ENCODE assay signal across 7 cellular contexts in the genomic region with DNA sequence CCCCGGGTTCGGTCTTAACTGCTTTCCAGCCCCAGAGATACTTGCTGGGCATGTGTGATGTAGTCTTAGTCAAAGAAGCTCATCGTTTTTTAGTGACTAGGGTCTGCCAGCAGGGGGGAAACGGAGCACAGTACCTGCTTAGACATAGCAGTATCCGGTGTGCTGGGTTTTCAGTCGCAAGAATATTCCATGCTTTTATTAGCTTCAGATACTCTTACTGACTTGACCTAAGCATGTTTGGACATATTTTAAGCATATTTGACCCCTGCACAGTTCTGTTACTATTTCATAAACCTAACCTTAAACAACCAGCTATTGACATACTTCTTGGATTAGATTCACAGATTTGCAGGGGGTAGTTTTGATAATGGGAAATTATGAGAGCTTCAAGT. TPM values are rescaled to one million over a fixed set of nuclear protein-coding genes. Genes with fewer than 3 reads are reported as not detected.
DNase-seq lines count a peak whose midpoint lies in the region; ATAC-seq, FAIRE-seq and TF ChIP-seq lines count a peak whose summit lies in the region.

No MANE protein-coding gene starts in this region.

- FAIRE-seq in K562 (lab: Jason Lieb, UNC): peak; percentile 88

- H3K4me2 ChIP-seq in K562 (ENCODE audit: insufficient read depth, low read length): peak overlapping the region; percentile 89

- POLR2A ChIA-PET in K562 (lab: Yijun Ruan, JAX): interaction anchor here (0.7 to 2.3 kb wide), 29 partner anchors 9 to 1621 kb away, joined by 3 to 43 read pairs (median 4); a partner anchor contains a TSS

- WGBS in K562 (ENCODE audit: insufficient coverage, low coverage, missing lambda C conversion rate): 3% methylated on average over 6 of the region's 6 CpGs

- TF ChIP-seq POLR2A in K562 (conservative IDR thresholded peaks at IDR 0.05): peak; percentile 56; the same call in 1 of the 2 replicates

- intact Hi-C loops in K562 (cut with micrococcal nuclease): loop anchor here (1.0 to 2.0 kb wide), 4 partner anchors 40 to 124 kb away; no protein-coding TSS in a partner anchor

- no peaks in the 10 kb centered on the region for H3K27me3 Mint-ChIP-seq in T-helper 2 cell treated with Interferon-gamma antibody and Interleukin-4, amounts not matched to agents 5 μg/mL and 100 μg/mL, for 36 hours (ENCODE audit: low read depth)

- H3K79me2 ChIP-seq in K562 (ENCODE audit: control insufficient read depth, insufficient read depth, low read length): peaks cover 82% of the 10 kb centered on the region

- H3K9ac ChIP-seq in K562 (ENCODE audit: insufficient read depth in 1 of 2, low read depth in 2 of 2, low read length in 2 of 2): peak overlapping the region; percentile 90 to 99

- no peaks in the 10 kb centered on the region for H3K9me3 Mint-ChIP-seq in T-helper 2 cell treated with Interferon-gamma antibody and Interleukin-4, amounts not matched to agents 5 μg/mL and 100 μg/mL, for 36 hours

- DNase-seq in NCI-H146 treated with DMSO at 0.1 percent for 48 hours (lab: John Stamatoyannopoulos, UW; ENCODE audit: unreplicated experiment): peak; percentile 49
- peak; percentile 59 for DNase-seq in T-helper 2 cell treated with Interferon-gamma antibody and Interleukin-4, amounts not matched to agents 5 μg/mL and 100 μg/mL, for 36 hours (ENCODE audit: low spot score)
- peak; percentile 45 to 91 (median 62) for DNase-seq in K562 (ENCODE audit: extremely low read depth in 1 of 4, low spot score in 3 of 4)
- peak; percentile 56 for DNase-seq in kidney epithelial cell (ENCODE audit: low read depth)
- DNase-seq in stimulated activated CD4-positive, alpha-beta T cell treated with anti-CD3 and anti-CD28 coated beads, TNF-alpha, amount 100 ng/mL, for 24 hours (ENCODE audit: low read depth in 3 of 3): peak; percentile 34 to 63 (median 52)

- peaks cover 4% of the 10 kb centered on the region for H4K20me1 ChIP-seq in K562 (replicated peaks; ENCODE audit: control insufficient read depth, insufficient read depth, low read length)

- no peaks in the 10 kb centered on the region for H3K27me3 ChIP-seq in K562 (ENCODE audit: control insufficient read depth in 2 of 2, insufficient read depth in 2 of 2, low read length in 2 of 2)
- H3K27me3 ChIP-seq in kidney epithelial cell (ENCODE audit: control insufficient read depth, insufficient read depth, low read length): no peaks in the 10 kb centered on the region

- ATAC-seq in HG02798 (IDR thresholded peaks at IDR 0.05; ENCODE audit: poor library complexity, unreplicated experiment) (peak; percentile 23), K562 (peak; percentile 41)

- in situ Hi-C loops in K562 (cut with MboI): no loop called here

- peak overlapping the region; percentile 99 for H3K4me3 Mint-ChIP-seq in T-helper 2 cell treated with Interferon-gamma antibody and Interleukin-4, amounts not matched to agents 5 μg/mL and 100 μg/mL, for 36 hours

- peak; percentile 61; the same call in 1 of the 2 replicates for TF ChIP-seq CTCF in GM12875 (IDR thresholded peaks at IDR 0.05; ENCODE audit: borderline replicate concordance, insufficient read depth, low read depth, low read length)
- TF ChIP-seq CTCF in K562 (IDR thresholded peaks at IDR 0.05 in 2 of 3, conservative IDR thresholded peaks at IDR 0.05 in 1 of 3; ENCODE audit: insufficient read depth in 2 of 3, low read depth in 1 of 3, low read length in 3 of 3): peak; percentile 67 to 82 (median 79)
- TF ChIP-seq CTCF in kidney epithelial cell (IDR thresholded peaks at IDR 0.05; ENCODE audit: insufficient read depth, low read length, poor library complexity, severe bottlenecking): peak; percentile 76

- CTCF ChIA-PET in K562 (lab: Yijun Ruan, JAX; ENCODE audit: low intra/inter-chr PET ratio): interaction anchor here (1.3 to 2.2 kb wide), 3 partner anchors 13 to 124 kb away, joined by 3 to 14 read pairs (median 8); no protein-coding TSS in a partner anchor

- H2AFZ ChIP-seq in K562 (ENCODE audit: low read depth, low read length): no peak overlapping the region

- TF ChIP-seq EP300 in K562 (IDR thresholded peaks at IDR 0.05; ENCODE audit: low read length): 0 out of 2 replicates have a peak, but pooled peaks have one; percentile 16

- H3K4me1 Mint-ChIP-seq in T-helper 2 cell treated with Interferon-gamma antibody and Interleukin-4, amounts not matched to agents 5 μg/mL and 100 μg/mL, for 36 hours (ENCODE audit: low read depth): peaks cover 55% of the 10 kb centered on the region

- TSS peak; percentile 39 for BruUV-seq in K562 (replicated peaks; lab: Mats Ljungman, UMichigan)

- peaks cover 35% of the 10 kb centered on the region for H3K36me3 ChIP-seq in K562 (ENCODE audit: control insufficient read depth, insufficient read depth, low read length)
- H3K36me3 ChIP-seq in kidney epithelial cell (ENCODE audit: control insufficient read depth, insufficient read depth, low read length): no peaks in the 10 kb centered on the region

- H3K9me3 ChIP-seq in K562 (replicated peaks; ENCODE audit: control insufficient read depth, insufficient read depth, low read depth, low read length): no peaks in the 10 kb centered on the region

- peak overlapping the region; percentile 96 for H3K27ac Mint-ChIP-seq in T-helper 2 cell treated with Interferon-gamma antibody and Interleukin-4, amounts not matched to agents 5 μg/mL and 100 μg/mL, for 36 hours

- H3K4me1 ChIP-seq in K562 (replicated peaks in 1 of 2; ENCODE audit: control insufficient read depth in 2 of 2, insufficient read depth in 2 of 2, low read length in 2 of 2): peaks cover 16 to 44% of the 10 kb centered on the region in 2 experiments

- peak; percentile 64 to 75 for TF ChIP-seq RAD21 in K562 (CRISPR knock-in tag; conservative IDR thresholded peaks at IDR 0.05 in 1 of 2, IDR thresholded peaks at IDR 0.05 in 1 of 2)

- H3K36me3 Mint-ChIP-seq in T-helper 2 cell treated with Interferon-gamma antibody and Interleukin-4, amounts not matched to agents 5 μg/mL and 100 μg/mL, for 36 hours (ENCODE audit: low read depth): peaks cover 24% of the 10 kb centered on the region

- H3K4me3 ChIP-seq in GM12875 (ENCODE audit: low read depth, low read length) (peak overlapping the region; percentile 58), K562 (peak overlapping the region; percentile 60), kidney epithelial cell (ENCODE audit: low read depth, low read length) (peak overlapping the region; percentile 92)

- H3K9me1 ChIP-seq in K562 (ENCODE audit: control insufficient read depth, insufficient read depth, low read length): no peaks in the 10 kb centered on the region

- peak overlapping the region; percentile 95 for H3K27ac ChIP-seq in K562 (ENCODE audit: extremely low read depth, low read depth, low read length)

TF ChIP-seq in K562, 482 proteins besides CTCF, POLR2A, EP300 and RAD21 (continues in another document):
- TF ChIP-seq, protein P1, sequence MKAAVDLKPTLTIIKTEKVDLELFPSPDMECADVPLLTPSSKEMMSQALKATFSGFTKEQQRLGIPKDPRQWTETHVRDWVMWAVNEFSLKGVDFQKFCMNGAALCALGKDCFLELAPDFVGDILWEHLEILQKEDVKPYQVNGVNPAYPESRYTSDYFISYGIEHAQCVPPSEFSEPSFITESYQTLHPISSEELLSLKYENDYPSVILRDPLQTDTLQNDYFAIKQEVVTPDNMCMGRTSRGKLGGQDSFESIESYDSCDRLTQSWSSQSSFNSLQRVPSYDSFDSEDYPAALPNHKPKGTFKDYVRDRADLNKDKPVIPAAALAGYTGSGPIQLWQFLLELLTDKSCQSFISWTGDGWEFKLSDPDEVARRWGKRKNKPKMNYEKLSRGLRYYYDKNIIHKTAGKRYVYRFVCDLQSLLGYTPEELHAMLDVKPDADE (conservative IDR thresholded peaks at IDR 0.05; ENCODE audit: control insufficient read depth, low read depth, low read length): no peak
- TF ChIP-seq SMAD3 (CRISPR knock-in tag; conservative IDR thresholded peaks at IDR 0.05): no peak

RNA-seq across cellular contexts. Expression of a gene that starts 3.0 kb away (rescaled TPM):
- total RNA-seq in K562 (2011; cell fraction: chromatin; rRNA removed; ENCODE audit: low replicate concordance): 24.9 and 55.4 TPM in 2 replicates
- total RNA-seq in K562 (2011; cell fraction: nucleolus; rRNA removed): 17.5 and 22.4 TPM in 2 replicates
- 30.3 and 42.3 TPM in 2 replicates for total RNA-seq in K562 (2011; cell fraction: nucleoplasm; rRNA removed)
- total RNA-seq in K562 (2014; rRNA removed) (11.1 and 13.2 TPM in 2 replicates), K562 (2014; rRNA removed; fragmentation: Illumina TruSeq; extraction: Trizol) (29.6 and 33.6 TPM in 2 replicates), K562 (2015; rRNA removed; fragmentation: Illumina TruSeq; extraction: Trizol) (25.9 and 26.5 TPM in 2 replicates), K562 (2021) (41.3 and 44.7 TPM in 2 replicates), kidney epithelial cell (14.9 and 16.6 TPM in 2 replicates)
- polyA plus RNA-seq in K562 (2011; rRNA removed) (26.3 and 31.6 TPM in 2 replicates), K562 (2014; fragmentation: Illumina TruSeq; extraction: Trizol) (41.2 and 41.6 TPM in 2 replicates), K562 (2014; fragmentation: Nextera tagmentation; extraction: Ambion mirVana) (10 to 100 TPM; 11.8 to 14.8 TPM), K562 (2014; rRNA removed) (23.8 and 27.2 TPM in 2 replicates)
- polyA plus RNA-seq in K562 (2011; cell fraction: cytosol; rRNA removed): 8.7 and 15.4 TPM in 2 replicates
- 40.0 and 46.3 TPM in 2 replicates for polyA plus RNA-seq in K562 (2011; cell fraction: nucleus; rRNA removed)
- 24.2 and 27.2 TPM in 2 replicates for polyA plus RNA-seq in K562 (2012)
- polyA minus RNA-seq in K562 (2011; rRNA and poly(A)+ RNA removed): 26.4 and 27.4 TPM in 2 replicates
- polyA minus RNA-seq in K562 (2011; cell fraction: cytosol; rRNA and poly(A)+ RNA removed): 15.8 and 21.2 TPM in 2 replicates
- polyA minus RNA-seq in K562 (2011; cell fraction: nucleus; rRNA and poly(A)+ RNA removed): 12.7 and 14.9 TPM in 2 replicates

Comparison
In these comparisons a context has a peak if more than half of its experiments do, and no peak if none do; other contexts are left out.
1. Peak in every context shown above with its lines: DNase-seq, ATAC-seq, H3K4me3 ChIP-seq and H3K27ac ChIP-seq.